ENCODE assay signal across 2 cellular contexts in the genomic region with DNA sequence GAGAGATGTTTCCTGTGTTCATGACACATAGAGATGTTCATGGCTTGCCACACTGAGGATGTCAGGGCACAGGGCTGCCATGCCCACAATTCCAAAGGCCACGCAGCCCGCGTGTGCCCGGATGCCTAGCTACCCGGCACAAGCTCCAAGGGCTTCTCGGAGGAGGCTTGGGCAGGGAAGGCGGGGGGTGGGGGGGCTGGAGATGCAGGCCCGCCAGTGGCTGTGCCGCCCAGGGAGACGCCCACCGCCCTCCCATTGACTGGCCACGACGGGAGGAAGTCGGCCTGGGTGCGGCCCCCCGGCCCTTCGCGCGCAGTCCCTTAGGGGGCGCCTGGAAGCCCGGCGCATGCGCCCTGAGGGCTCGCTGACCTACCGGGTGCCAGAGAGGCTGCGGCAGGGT. TPM values are rescaled to one million over a fixed set of nuclear protein-coding genes. Genes with fewer than 3 reads are reported as not detected.
"Had no signal": no experiment of that assay in that cellular context is flagged by ENCODE, and none has a peak within 500 bp of the region (broad histone marks: within the 10 kb centered on the region; RNA-seq: fewer than 3 reads in every experiment).

A gene with protein sequence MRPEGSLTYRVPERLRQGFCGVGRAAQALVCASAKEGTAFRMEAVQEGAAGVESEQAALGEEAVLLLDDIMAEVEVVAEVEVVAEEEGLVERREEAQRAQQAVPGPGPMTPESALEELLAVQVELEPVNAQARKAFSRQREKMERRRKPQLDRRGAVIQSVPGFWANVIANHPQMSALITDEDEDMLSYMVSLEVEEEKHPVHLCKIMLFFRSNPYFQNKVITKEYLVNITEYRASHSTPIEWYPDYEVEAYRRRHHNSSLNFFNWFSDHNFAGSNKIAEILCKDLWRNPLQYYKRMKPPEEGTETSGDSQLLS (plus strand): TSS at position 301 of the 400 bp plus-strand sequence. CDS start 46 bp downstream, at position 347.

RNA-seq across cellular contexts. Expression of the gene that starts here (rescaled TPM):
- total RNA-seq: G401, GM12878 had no signal
- polyA plus RNA-seq: GM12878 had no signal
